ENCODE assay signal across 16 cellular contexts in the genomic region with DNA sequence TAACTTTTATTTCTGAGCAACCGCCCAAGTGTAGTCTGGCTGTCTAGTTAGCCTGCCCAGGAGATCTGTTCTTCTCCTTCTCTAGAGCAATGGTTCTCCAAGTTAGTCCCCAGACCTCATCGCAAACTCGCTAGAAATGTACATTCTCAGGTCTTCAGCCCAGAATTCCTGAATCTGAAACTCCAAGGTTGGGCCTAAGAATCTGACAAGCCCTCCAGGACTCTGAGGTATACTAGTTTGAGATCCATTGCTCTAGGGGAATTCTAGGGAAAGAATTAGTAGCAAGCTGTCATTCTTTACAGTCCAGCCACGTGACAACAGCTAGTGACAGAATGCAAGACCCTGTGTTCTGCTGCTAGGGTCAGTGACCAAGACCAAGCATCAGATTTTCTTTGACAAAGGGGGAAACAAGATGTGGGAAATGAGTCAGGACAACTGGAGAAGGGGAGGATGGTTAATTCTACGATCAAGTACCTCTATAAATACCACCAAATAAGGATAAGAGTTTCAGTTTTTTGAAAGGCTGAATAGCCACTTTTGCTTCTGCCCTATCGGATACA. TPM values are rescaled to one million over a fixed set of nuclear protein-coding genes. Genes with fewer than 3 reads are reported as not detected.
DNase-seq lines count a peak whose midpoint lies in the region; ATAC-seq and TF ChIP-seq lines count a peak whose summit lies in the region.
"Had no signal": no experiment of that assay in that cellular context is flagged by ENCODE, and none has a peak within 500 bp of the region (broad histone marks: within the 10 kb centered on the region; RNA-seq: fewer than 3 reads in every experiment).

No MANE protein-coding gene starts in this region.

- H2AFZ ChIP-seq in PC-9: no peak overlapping the region

- H3K4me2 ChIP-seq in PC-9: no peak overlapping the region
- H3K4me2 ChIP-seq: KMS-11 had no signal

- TF ChIP-seq POLR2A in gastrocnemius medialis (IDR thresholded peaks at IDR 0.05): no peak

- CTCF ChIA-PET in Caco-2 (lab: Charles Lee) (interaction anchor here (0.6 to 1.0 kb wide), 3 partner anchors 162 to 1829 kb away, joined by 3 read pairs; no protein-coding TSS in a partner anchor), PC-9 (lab: Charles Lee) (no interaction called here)

- H3K79me2 ChIP-seq in PC-9 (ENCODE audit: low read depth): peaks cover 99% of the 10 kb centered on the region

- peaks cover 58% of the 10 kb centered on the region for H3K36me3 Mint-ChIP-seq in Caco-2 (ENCODE audit: insufficient read depth, unreplicated experiment)

- H3K9me3 ChIP-seq in Caco-2 (no peaks in the 10 kb centered on the region), PC-9 (ENCODE audit: insufficient read depth, low read depth) (no peaks in the 10 kb centered on the region), esophagus (ENCODE audit: control insufficient read depth in 2 of 2, insufficient read depth in 1 of 2, low read depth in 1 of 2, low read length in 1 of 2) (no peaks in the 10 kb centered on the region), gastrocnemius medialis (no peaks in the 10 kb centered on the region)
- H3K9me3 ChIP-seq: pancreas, Peyer's patch, uterus had no signal

- peaks cover 60% of the 10 kb centered on the region for H3K4me1 Mint-ChIP-seq in Caco-2 (ENCODE audit: low read depth, unreplicated experiment)

- no peaks in the 10 kb centered on the region for H3K9me3 Mint-ChIP-seq in Caco-2 (ENCODE audit: unreplicated experiment)

- H3K4me3 Mint-ChIP-seq in Caco-2 (ENCODE audit: unreplicated experiment): no peak overlapping the region

- no peak for ATAC-seq in gastrocnemius medialis
- ATAC-seq: activated CD4-positive, CD25-positive, alpha-beta regulatory T cell treated with anti-CD3 and anti-CD28 coated beads, Interleukin-2, amount 50 U/mL, for 24 hours; pancreas had no signal

- POLR2A ChIA-PET in Caco-2 (lab: Charles Lee): interaction anchor here (0.7 kb wide), 1 partner anchor 128 kb away, joined by 12 read pairs; no protein-coding TSS in a partner anchor
- POLR2A ChIA-PET in PC-9 (lab: Charles Lee; ENCODE audit: unreplicated experiment): no interaction called here

- 0 out of 2 replicates have a peak overlapping the region, but pooled peaks have one; percentile 2 for H3K27ac ChIP-seq in PC-9
- H3K27ac ChIP-seq in esophagus (ENCODE audit: low read depth in 2 of 2, low read length in 1 of 2): peak overlapping the region; percentile 2 to 28
- peak overlapping the region; percentile 71 to 99 (median 96) for H3K27ac ChIP-seq in gastrocnemius medialis
- H3K27ac ChIP-seq: C4-2B, KMS-11, pancreas, Peyer's patch, uterus had no signal

- no TSS peak for BruUV-seq in Caco-2 (replicated peaks; lab: Mats Ljungman, UMichigan)
- no TSS peak for BruUV-seq in PC-9 (replicated peaks; lab: Mats Ljungman, UMichigan)

- intact Hi-C loops in Caco-2 (cut with micrococcal nuclease; ENCODE audit: unreplicated experiment) (no loop called here), PC-9 (cut with micrococcal nuclease; ENCODE audit: unreplicated experiment) (no loop called here), gastrocnemius medialis (cut with DNase I; ENCODE audit: low total_unique reads) (no loop called here)

- H4K20me1 ChIP-seq in PC-9 (ENCODE audit: insufficient read depth): peaks cover 66% of the 10 kb centered on the region

- H3K4me1 ChIP-seq in Caco-2: peaks cover 79% of the 10 kb centered on the region
- H3K4me1 ChIP-seq in PC-9 (replicated peaks; ENCODE audit: insufficient read depth): peaks cover 41% of the 10 kb centered on the region
- peaks cover 10 to 17% of the 10 kb centered on the region in 2 donors for H3K4me1 ChIP-seq in esophagus (ENCODE audit: control insufficient read depth in 2 of 2, insufficient read depth in 2 of 2, low read length in 1 of 2)
- H3K4me1 ChIP-seq in gastrocnemius medialis: peaks cover 80 to 81% of the 10 kb centered on the region in 2 donors

- H3K4me3 ChIP-seq in Caco-2 (ENCODE audit: low read depth, low read length) (no peak overlapping the region), PC-9 (no peak overlapping the region), esophagus (ENCODE audit: low read depth in 1 of 2, low read length in 2 of 2) (no peak overlapping the region), gastrocnemius medialis (no peak overlapping the region)
- H3K4me3 ChIP-seq: pancreas, Peyer's patch, uterus had no signal

- H3F3A ChIP-seq in PC-9 (ENCODE audit: insufficient read depth, low read depth): peaks cover 72% of the 10 kb centered on the region

- peaks cover 2% of the 10 kb centered on the region; the same call in 1 of the 2 replicates for H3K36me3 ChIP-seq in Caco-2 (ENCODE audit: control insufficient read depth, insufficient read depth, low read length)
- H3K36me3 ChIP-seq in PC-9 (ENCODE audit: low read depth): peaks cover 24% of the 10 kb centered on the region; the same call in 1 of the 2 replicates
- H3K36me3 ChIP-seq in esophagus (ENCODE audit: control insufficient read depth in 2 of 2, insufficient read depth in 2 of 2, low read length in 1 of 2): peaks cover 0 to 2% of the 10 kb centered on the region in 2 donors
- no peaks in the 10 kb centered on the region for H3K36me3 ChIP-seq in gastrocnemius medialis
- H3K36me3 ChIP-seq: pancreas, Peyer's patch, uterus had no signal

- H3K27me3 ChIP-seq in Caco-2 (replicated peaks; ENCODE audit: control insufficient read depth, insufficient read depth, low read length) (no peaks in the 10 kb centered on the region), PC-9 (ENCODE audit: insufficient read depth, low read depth) (no peaks in the 10 kb centered on the region), esophagus (ENCODE audit: control insufficient read depth in 1 of 2, insufficient read depth in 2 of 2, low read length in 2 of 2) (no peaks in the 10 kb centered on the region), gastrocnemius medialis (no peaks in the 10 kb centered on the region)
- H3K27me3 ChIP-seq: pancreas, Peyer's patch, uterus had no signal

- peak overlapping the region; percentile 39 for H3K27ac Mint-ChIP-seq in Caco-2 (ENCODE audit: unreplicated experiment)

- H3K9me2 ChIP-seq in PC-9 (ENCODE audit: insufficient read depth): no peaks in the 10 kb centered on the region

- DNase-seq in Caco-2 (peak in 1 of 2 experiments; percentile 25), PC-9 (no peak), gastrocnemius medialis (no peak), COLO829 (ENCODE audit: low spot score) (no peak), NOMO-1 treated with dmso at 0.1 percent for 144 hours (lab: John Stamatoyannopoulos, UW; ENCODE audit: unreplicated experiment) (no peak), RPMI8226 (no peak)
- DNase-seq: islet precursor cell, NCI-H1417 treated with DMSO at 0.1 percent for 48 hours, NCI-H510A treated with DMSO at 0.1 percent for 48 hours, pancreas, Peyer's patch, uterus had no signal

- WGBS in esophagus, 2 donors: 75 to 84% methylated on average over 6 of the region's 6 CpGs

- H3K27me3 Mint-ChIP-seq in Caco-2 (ENCODE audit: insufficient read depth, unreplicated experiment): no peaks in the 10 kb centered on the region

- TF ChIP-seq CTCF in Caco-2 (IDR thresholded peaks at IDR 0.05; ENCODE audit: insufficient read depth in 1 of 2, low read depth in 1 of 2, low read length in 1 of 2, severe bottlenecking in 1 of 2, unreplicated experiment in 1 of 2) (no peak), PC-9 (conservative IDR thresholded peaks at IDR 0.05) (no peak), gastrocnemius medialis (IDR thresholded peaks at IDR 0.05 in 4 of 5, conservative IDR thresholded peaks at IDR 0.05 in 1 of 5) (no peak)

- in situ Hi-C loops in gastrocnemius medialis (cut with MboI; ENCODE audit: low sequenced_read_pairs in 4 of 4): no loop called here

RNA-seq across cellular contexts. Expression of gene UBE2V1, which starts 5.8 kb away (rescaled TPM):
- total RNA-seq in Caco-2 (2022): 485 and 509 TPM in 2 replicates
- total RNA-seq in PC-9 (2021): 137 and 174 TPM in 2 replicates
- polyA plus RNA-seq in esophagus: 10 to 100 TPM; 57.4 to 73.1 TPM
- 10 to 100 TPM; 37.6 to 58.5 (median 46.9) TPM for total RNA-seq in gastrocnemius medialis

RNA-seq across cellular contexts. Expression of gene PEDS1, which starts 46.4 kb away (rescaled TPM):
- 78.3 and 84.1 TPM in 2 replicates for total RNA-seq in Caco-2 (2022)
- 34.8 and 37.7 TPM in 2 replicates for total RNA-seq in PC-9 (2021)
- 10 to 100 TPM; 31.5 to 56.2 TPM for polyA plus RNA-seq in esophagus
- total RNA-seq in gastrocnemius medialis: 10 to 100 TPM; 33.2 to 77.9 (median 38.2) TPM

Comparison
In these comparisons a context has a peak if more than half of its experiments do, and no peak if none do; other contexts are left out.
1. H3K27ac ChIP-seq: peak in every context shown above with its lines; median percentile 96 in gastrocnemius medialis; 15 in esophagus; 2 in PC-9.